Comparison of ENCODE assay signal across 9 cellular contexts in the genomic region with DNA sequence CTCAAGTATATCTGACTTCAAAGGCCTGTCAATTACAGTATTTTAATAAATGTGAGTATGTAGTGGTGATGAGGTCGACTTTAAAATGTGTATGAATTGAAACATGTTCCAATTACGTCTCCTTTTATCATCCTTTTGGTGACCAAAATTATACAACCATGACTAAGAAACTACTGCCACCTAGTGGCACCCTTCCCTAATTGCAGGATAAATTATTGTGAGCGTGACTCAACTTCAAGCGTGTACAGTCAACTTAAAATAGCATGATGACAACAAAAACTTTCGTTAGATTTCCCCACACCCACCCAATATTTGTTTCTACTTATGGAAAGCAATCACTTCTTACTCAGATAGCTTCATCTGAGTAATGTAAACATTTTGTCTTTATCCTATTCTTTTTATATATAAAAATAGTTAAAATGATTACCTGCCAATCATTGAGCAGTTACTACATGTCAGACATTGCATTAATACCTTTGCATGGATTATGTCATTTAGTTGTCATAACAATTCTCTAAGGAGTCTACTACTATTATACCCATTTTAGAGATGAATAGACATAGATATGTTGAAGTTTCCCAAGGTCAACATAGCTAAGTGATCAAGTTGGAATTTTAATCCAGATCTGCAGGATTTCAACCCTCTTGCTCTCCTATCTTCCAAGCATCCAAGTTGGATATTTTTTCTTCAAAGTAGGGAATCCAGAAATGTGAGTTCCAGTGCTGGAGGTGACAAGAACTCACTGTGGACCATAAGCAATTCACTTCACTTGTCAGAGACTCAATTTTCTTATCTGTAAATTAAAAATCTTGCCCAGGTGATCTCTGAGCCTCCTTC.
DNase-seq lines count a peak whose midpoint lies in the region; ATAC-seq and TF ChIP-seq lines count a peak whose summit lies in the region.
"Had no signal": no experiment of that assay in that cellular context is flagged by ENCODE, and none has a peak within 500 bp of the region (broad histone marks: within the 10 kb centered on the region; RNA-seq: fewer than 3 reads in every experiment).

No MANE protein-coding gene starts in this region.

- TF ChIP-seq CTCF in left lung (IDR thresholded peaks at IDR 0.05) = peak; percentile 36 to 39

- peaks cover 0 to 8% of the 10 kb centered on the region in 2 donors for H3K9me3 ChIP-seq in left lung

- peaks cover 4% of the 10 kb centered on the region for H3K9me3 Mint-ChIP-seq in activated CD8-positive, alpha-beta T cell treated with anti-CD3 and anti-CD28 coated beads, Interleukin-2, amount 10 ng/mL, durations not matched to agents 7 days and 5 days (ENCODE audit: insufficient read depth)

- in situ Hi-C loops in KBM-7 (cut with MboI; ENCODE audit: low pct_unique_long_range_greater_than_20kb, low sequenced_read_pairs) = no loop called here

- H3K4me3 Mint-ChIP-seq in activated CD8-positive, alpha-beta T cell treated with anti-CD3 and anti-CD28 coated beads, Interleukin-2, amount 10 ng/mL, durations not matched to agents 7 days and 5 days = no peak overlapping the region

- no peak for ATAC-seq in activated CD8-positive, alpha-beta T cell treated with anti-CD3 and anti-CD28 coated beads, Interleukin-2, amount 10 ng/mL, durations not matched to agents 7 days and 5 days
- peak; percentile 38 for ATAC-seq in left lung

- H3K4me1 Mint-ChIP-seq in activated CD8-positive, alpha-beta T cell treated with anti-CD3 and anti-CD28 coated beads, Interleukin-2, amount 10 ng/mL, durations not matched to agents 7 days and 5 days (ENCODE audit: low read depth) = no peaks in the 10 kb centered on the region

- no peak overlapping the region for H3K27ac ChIP-seq in left lung

- POLR2A ChIA-PET in activated CD8-positive, alpha-beta T cell treated with anti-CD3 and anti-CD28 coated beads, Interleukin-2, amount 10 ng/mL, durations not matched to agents 7 days and 5 days (lab: Charles Lee) = no interaction called here

- intact Hi-C loops in left lung (cut with DNase I) = no loop called here

- H3K27ac Mint-ChIP-seq in activated CD8-positive, alpha-beta T cell treated with anti-CD3 and anti-CD28 coated beads, Interleukin-2, amount 10 ng/mL, durations not matched to agents 7 days and 5 days = no peak overlapping the region
- H3K27ac Mint-ChIP-seq: activated naive CD4-positive, alpha-beta T cell treated with anti-CD3 and anti-CD28 coated beads, Interleukin-2, amount 50 U/mL, for 72 hours had no signal

- DNase-seq in SIG-M5 treated with dmso at 0.1 percent for 504 hours (lab: John Stamatoyannopoulos, UW; ENCODE audit: unreplicated experiment) (peak; percentile 58), SIG-M5 (lab: John Stamatoyannopoulos, UW) (no peak), KBM-7 (peak; percentile 95), left lung (no peak), LoVo (ENCODE audit: low spot score) (no peak), Ammon's horn (ENCODE audit: low spot score) (no peak), mucosa of gallbladder (ENCODE audit: low spot score) (no peak)
- peak; percentile 35 for DNase-seq in activated CD8-positive, alpha-beta T cell treated with anti-CD3 and anti-CD28 coated beads, Interleukin-2, amount 10 ng/mL, durations not matched to agents 7 days and 5 days

- CTCF ChIA-PET in activated CD8-positive, alpha-beta T cell treated with anti-CD3 and anti-CD28 coated beads, Interleukin-2, amount 10 ng/mL, durations not matched to agents 7 days and 5 days (lab: Charles Lee) = interaction anchor here (1.1 to 1.9 kb wide), 4 partner anchors 9 to 530 kb away, joined by 3 to 5 read pairs (median 3); no protein-coding TSS in a partner anchor

- no peaks in the 10 kb centered on the region for H3K4me1 ChIP-seq in left lung

- H3K27me3 ChIP-seq in left lung = no peaks in the 10 kb centered on the region

- no peak overlapping the region for H3K4me3 ChIP-seq in left lung

- no peaks in the 10 kb centered on the region for H3K36me3 ChIP-seq in left lung

- H3K27me3 Mint-ChIP-seq in activated CD8-positive, alpha-beta T cell treated with anti-CD3 and anti-CD28 coated beads, Interleukin-2, amount 10 ng/mL, durations not matched to agents 7 days and 5 days (ENCODE audit: low read depth) = peaks cover 3% of the 10 kb centered on the region

- H3K36me3 Mint-ChIP-seq in activated CD8-positive, alpha-beta T cell treated with anti-CD3 and anti-CD28 coated beads, Interleukin-2, amount 10 ng/mL, durations not matched to agents 7 days and 5 days (ENCODE audit: low read depth) = no peaks in the 10 kb centered on the region

Comparison
In these comparisons a context has a peak if more than half of its experiments do, and no peak if none do; other contexts are left out.
1. DNase-seq: peak in SIG-M5 treated with dmso at 0.1 percent for 504 hours (single experiment), KBM-7 (single experiment) and activated CD8-positive, alpha-beta T cell treated with anti-CD3 and anti-CD28 coated beads, Interleukin-2, amount 10 ng/mL, durations not matched to agents 7 days and 5 days (single experiment); none in SIG-M5 (single experiment), left lung (0 of 2), LoVo (single experiment), Ammon's horn (single experiment) and mucosa of gallbladder (single experiment).